In the genomic region with DNA sequence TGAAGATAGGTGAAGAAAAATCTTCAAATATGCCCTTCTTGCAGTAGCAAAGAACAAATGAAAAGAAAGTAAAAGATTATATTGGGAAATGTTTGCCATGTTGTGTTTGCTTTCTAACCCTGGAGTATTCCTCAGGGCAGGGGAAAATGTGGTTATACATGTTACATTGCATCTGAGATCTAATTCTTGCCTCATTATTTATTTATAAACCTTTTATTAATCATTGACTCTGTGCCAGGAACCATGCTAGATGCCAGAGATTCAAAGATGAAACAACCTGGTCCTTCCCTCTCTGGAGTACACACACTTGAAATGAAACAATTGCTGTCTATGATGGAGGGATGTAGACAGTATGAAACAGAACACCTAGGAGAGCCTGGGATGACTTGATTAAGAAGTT, we compare ENCODE assay signal across 22 cellular contexts.
DNase-seq lines count a peak whose midpoint lies in the region; ATAC-seq and TF ChIP-seq lines count a peak whose summit lies in the region.
"Had no signal": no experiment of that assay in that cellular context is flagged by ENCODE, and none has a peak within 500 bp of the region (broad histone marks: within the 10 kb centered on the region; RNA-seq: fewer than 3 reads in every experiment).

No MANE protein-coding gene starts in this region.

- H3K79me2 ChIP-seq in PC-9 (ENCODE audit: low read depth): no peaks in the 10 kb centered on the region

- H3K36me3 ChIP-seq in PC-9 (ENCODE audit: low read depth): no peaks in the 10 kb centered on the region
- H3K36me3 ChIP-seq: thyroid gland, WERI-Rb-1 had no signal

- H3K36me3 Mint-ChIP-seq in Calu3 (ENCODE audit: insufficient read depth, unreplicated experiment) (peaks cover 7% of the 10 kb centered on the region), mesothelial cell of epicardium (no peaks in the 10 kb centered on the region)
- H3K36me3 Mint-ChIP-seq: activated naive CD8-positive, alpha-beta T cell treated with anti-CD3 and anti-CD28 coated beads, Interleukin-2, amount 10 ng/mL, durations not matched to agents 7 days and 5 days; memory B cell; natural killer cell had no signal

- in situ Hi-C loops in G401 (cut with HindIII; ENCODE audit: low sequenced_read_pairs): no loop called here

- intact Hi-C loops in Calu3 (cut with micrococcal nuclease; ENCODE audit: unreplicated experiment) (loop anchor here (10.0 kb wide), 2 partner anchors 339 to 389 kb away; no protein-coding TSS in a partner anchor), PC-9 (cut with micrococcal nuclease; ENCODE audit: unreplicated experiment) (loop anchor here (5.0 to 10.0 kb wide), 2 partner anchors 181 to 389 kb away; no protein-coding TSS in a partner anchor)

- peaks cover 25% of the 10 kb centered on the region for H3K4me1 ChIP-seq in PC-9 (replicated peaks; ENCODE audit: insufficient read depth)

- no peaks in the 10 kb centered on the region for H3K9me3 Mint-ChIP-seq in Calu3 (ENCODE audit: low read depth, unreplicated experiment)
- peaks cover 6% of the 10 kb centered on the region for H3K9me3 Mint-ChIP-seq in mesothelial cell of epicardium
- H3K9me3 Mint-ChIP-seq: dendritic cell treated with granulocyte-macrophage colony-stimulating factor and Interleukin-4, amounts not matched to agents 40 ng/mL and 50 ng/mL, for 4 days; memory B cell; natural killer cell; T-helper 1 cell treated with Interleukin-12 subunit alpha and Interleukin-12 subunit beta and Interleukin-4 antibody, amounts not matched to agents 30 μg/mL and 1 μg/mL, for 36 hours had no signal

- CTCF ChIA-PET in Calu3 (lab: Charles Lee): interaction anchor here (0.9 to 1.7 kb wide), 4 partner anchors 10 to 295 kb away, joined by 3 to 8 read pairs (median 5); no protein-coding TSS in a partner anchor
- CTCF ChIA-PET in PC-9 (lab: Charles Lee): interaction anchor here (0.7 kb wide), 2 partner anchors 59 to 183 kb away, joined by 3 to 9 read pairs; no protein-coding TSS in a partner anchor

- H4K20me1 ChIP-seq in PC-9 (ENCODE audit: insufficient read depth): no peaks in the 10 kb centered on the region

- H3K4me2 ChIP-seq in PC-9: peak overlapping the region; percentile 42; the same call in 1 of the 2 replicates

- TF ChIP-seq CTCF in Calu3 (IDR thresholded peaks at IDR 0.05; ENCODE audit: unreplicated experiment) (no peak), PC-9 (conservative IDR thresholded peaks at IDR 0.05) (no peak), choroid plexus epithelial cell (conservative IDR thresholded peaks at IDR 0.05; ENCODE audit: low read depth, low read length) (no peak), mesothelial cell of epicardium (IDR thresholded peaks at IDR 0.05; ENCODE audit: unreplicated experiment) (no peak)

- H3K27ac Mint-ChIP-seq in Calu3 (ENCODE audit: unreplicated experiment) (peak overlapping the region; percentile 72), mesothelial cell of epicardium (peak overlapping the region; percentile 81)
- H3K27ac Mint-ChIP-seq: activated naive CD8-positive, alpha-beta T cell treated with anti-CD3 and anti-CD28 coated beads, Interleukin-2, amount 10 ng/mL, durations not matched to agents 7 days and 5 days; dendritic cell treated with granulocyte-macrophage colony-stimulating factor and Interleukin-4, amounts not matched to agents 40 ng/mL and 50 ng/mL, for 4 days; memory B cell; natural killer cell; T-helper 1 cell treated with Interleukin-12 subunit alpha and Interleukin-12 subunit beta and Interleukin-4 antibody, amounts not matched to agents 30 μg/mL and 1 μg/mL, for 36 hours had no signal

- peak overlapping the region; percentile 24 for H3K27ac ChIP-seq in PC-9
- H3K27ac ChIP-seq: thyroid gland, WERI-Rb-1 had no signal

- H2AFZ ChIP-seq in PC-9: no peak overlapping the region

- ATAC-seq in GM21619 (IDR thresholded peaks at IDR 0.05; ENCODE audit: unreplicated experiment): no peak
- ATAC-seq: natural killer cell, Right ventricle myocardium inferior had no signal

- peaks cover 7% of the 10 kb centered on the region; the same call in 1 of the 2 replicates for H3K9me3 ChIP-seq in PC-9 (ENCODE audit: insufficient read depth, low read depth)
- H3K9me3 ChIP-seq: thyroid gland had no signal

- no peaks in the 10 kb centered on the region for H3K27me3 ChIP-seq in PC-9 (ENCODE audit: insufficient read depth, low read depth)
- H3K27me3 ChIP-seq: thyroid gland had no signal

- BruUV-seq in Calu3 (replicated peaks; lab: Mats Ljungman, UMichigan): no TSS peak
- no TSS peak for BruUV-seq in PC-9 (replicated peaks; lab: Mats Ljungman, UMichigan)

- no peak overlapping the region for H3K4me3 ChIP-seq in PC-9
- no peak overlapping the region for H3K4me3 ChIP-seq in choroid plexus epithelial cell (ENCODE audit: low read depth, low read length)
- H3K4me3 ChIP-seq: thyroid gland had no signal

- H3K9me2 ChIP-seq in PC-9 (ENCODE audit: insufficient read depth): no peaks in the 10 kb centered on the region

- H3K4me1 Mint-ChIP-seq in Calu3 (ENCODE audit: low read depth, unreplicated experiment) (peaks cover 31% of the 10 kb centered on the region), mesothelial cell of epicardium (peaks cover 28% of the 10 kb centered on the region)
- H3K4me1 Mint-ChIP-seq: activated naive CD8-positive, alpha-beta T cell treated with anti-CD3 and anti-CD28 coated beads, Interleukin-2, amount 10 ng/mL, durations not matched to agents 7 days and 5 days; memory B cell; natural killer cell had no signal

- H3F3A ChIP-seq in PC-9 (ENCODE audit: insufficient read depth, low read depth): peaks cover 16% of the 10 kb centered on the region

- H3K27me3 Mint-ChIP-seq in Calu3 (ENCODE audit: unreplicated experiment) (no peaks in the 10 kb centered on the region), mesothelial cell of epicardium (ENCODE audit: low read depth) (no peaks in the 10 kb centered on the region)
- H3K27me3 Mint-ChIP-seq: dendritic cell treated with granulocyte-macrophage colony-stimulating factor and Interleukin-4, amounts not matched to agents 40 ng/mL and 50 ng/mL, for 4 days; memory B cell had no signal

- peak overlapping the region; percentile 47 for H3K4me3 Mint-ChIP-seq in Calu3 (ENCODE audit: low read depth, unreplicated experiment)
- H3K4me3 Mint-ChIP-seq in mesothelial cell of epicardium: no peak overlapping the region
- H3K4me3 Mint-ChIP-seq: activated naive CD8-positive, alpha-beta T cell treated with anti-CD3 and anti-CD28 coated beads, Interleukin-2, amount 10 ng/mL, durations not matched to agents 7 days and 5 days; dendritic cell treated with granulocyte-macrophage colony-stimulating factor and Interleukin-4, amounts not matched to agents 40 ng/mL and 50 ng/mL, for 4 days; memory B cell; natural killer cell; T-helper 1 cell treated with Interleukin-12 subunit alpha and Interleukin-12 subunit beta and Interleukin-4 antibody, amounts not matched to agents 30 μg/mL and 1 μg/mL, for 36 hours had no signal

- DNase-seq in Calu3 (no peak), PC-9 (peak in 1 of 2 experiments; percentile 34), choroid plexus epithelial cell (ENCODE audit: low read depth) (peak; percentile 35), mesothelial cell of epicardium (ENCODE audit: low spot score in 2 of 2, unreplicated experiment in 2 of 2) (no peak), NAMALWA (ENCODE audit: low spot score) (no peak), G401 (ENCODE audit: low spot score) (no peak), NCI-H1417 (lab: John Stamatoyannopoulos, UW) (no peak)
- DNase-seq: activated CD4-positive, alpha-beta T cell treated with anti-CD3 and anti-CD28 coated beads, Interleukin-2, amount 50 U/mL, for 4 hours; activated CD8-positive, alpha-beta memory T cell treated with anti-CD3 and anti-CD28 coated beads, Interleukin-2, amount 50 U/mL, for 48 hours; activated naive CD8-positive, alpha-beta T cell treated with anti-CD3 and anti-CD28 coated beads, Interleukin-2, amount 10 ng/mL, durations not matched to agents 7 days and 5 days; DMS79; natural killer cell; NCI-H1694 treated with DMSO at 0.1 percent for 48 hours; NCI-H69; stimulated activated naive CD4-positive, alpha-beta T cell treated with Interleukin-2 at 50 U/mL for 16 hours; WERI-Rb-1 had no signal

- POLR2A ChIA-PET in PC-9 (lab: Charles Lee; ENCODE audit: unreplicated experiment): interaction anchor here (0.7 kb wide), 1 partner anchor 83 kb away, joined by 9 read pairs; no protein-coding TSS in a partner anchor
